7 cellular contexts compared by ENCODE assay signal in the genomic region with DNA sequence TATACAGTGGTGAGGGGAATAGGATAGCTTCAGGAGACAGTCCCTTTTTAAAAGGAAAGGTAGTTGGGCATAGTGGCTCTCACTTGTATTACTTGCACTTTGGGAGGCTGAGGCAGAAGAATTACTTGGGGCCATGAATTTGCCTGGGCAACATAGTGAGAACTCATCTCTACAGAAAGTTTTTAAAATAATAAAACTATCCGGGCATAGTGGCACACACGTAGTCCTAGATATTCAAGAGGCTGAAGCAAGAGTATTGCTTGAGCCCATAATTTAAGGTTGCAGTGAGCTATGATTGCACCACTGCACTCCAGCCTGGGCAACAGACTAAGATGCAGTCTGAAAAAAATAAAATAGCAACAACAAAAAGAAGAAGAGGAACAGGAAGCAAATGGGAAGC.
"Had no signal": no experiment of that assay in that cellular context is flagged by ENCODE, and none has a peak within 500 bp of the region (broad histone marks: within the 10 kb centered on the region; RNA-seq: fewer than 3 reads in every experiment).

No MANE protein-coding gene starts in this region.

- H3K9ac ChIP-seq: GM23248 had no signal

- H3K4me2 ChIP-seq: GM23338 had no signal

- H2AFZ ChIP-seq: GM23248, GM23338 had no signal

- H3K36me3 ChIP-seq: HAP-1 had no signal

- H3K4me3 ChIP-seq: GM23248, GM23338, HAP-1 had no signal

- H3K27ac ChIP-seq: GM23248 had no signal

- H3K27ac Mint-ChIP-seq: GM23338, HFFc6 had no signal

- H3K9me3 Mint-ChIP-seq: GM23338 had no signal

- H3K4me3 Mint-ChIP-seq: GM23338, HFFc6 had no signal

- DNase-seq: GM23248, GOT3, H7, HCEC 1CT, HFFc6 had no signal
